8 cellular contexts compared by ENCODE assay signal in genomic region chr3:108590443-108590842, GRCh38. TPM values are rescaled to one million over a fixed set of nuclear protein-coding genes. Genes with fewer than 3 reads are reported as not detected.
DNase-seq lines count a peak whose midpoint lies in the region; ATAC-seq and TF ChIP-seq lines count a peak whose summit lies in the region.

No MANE protein-coding gene starts in this region.

- H3K27ac Mint-ChIP-seq in CD14-positive monocyte: peak overlapping the region in 5 of 7 donors; percentile 46 to 100 (median 98)

- DNase-seq in CD14-positive monocyte (ENCODE audit: low spot score): no peak
- DNase-seq in astrocyte of the hippocampus (ENCODE audit: low read depth, low spot score): peak; percentile 28
- no peak for DNase-seq in GF-D8 (lab: John Stamatoyannopoulos, UW)

- peaks cover 0 to 1% (median 0%) of the 10 kb centered on the region in 3 donors for H3K27me3 Mint-ChIP-seq in CD14-positive monocyte (ENCODE audit: low read depth in 3 of 3)

- H3K4me1 ChIP-seq in HUES48 (ENCODE audit: control insufficient read depth, insufficient read depth, low read length): peaks cover 22% of the 10 kb centered on the region
- peaks cover 0 to 10% of the 10 kb centered on the region in 2 donors for H3K4me1 ChIP-seq in mucosa of rectum (ENCODE audit: control insufficient read depth in 2 of 2, insufficient read depth in 2 of 2, low read length in 2 of 2)

- intact Hi-C loops in CD14-positive monocyte (cut with micrococcal nuclease): no loop called here

- H3K9ac ChIP-seq in HUES48 (ENCODE audit: low read depth, low read length) (peak overlapping the region; percentile 98), mucosa of rectum (ENCODE audit: low read depth in 1 of 2, low read length in 2 of 2) (peak overlapping the region in 1 of 2 donors; percentile 93)

- no peaks in the 10 kb centered on the region for H3K9me3 Mint-ChIP-seq in CD14-positive monocyte

- no peaks in the 10 kb centered on the region for H3K27me3 ChIP-seq in HUES48 (ENCODE audit: control insufficient read depth, insufficient read depth, low read length)
- no peaks in the 10 kb centered on the region for H3K27me3 ChIP-seq in mucosa of rectum (ENCODE audit: control insufficient read depth in 2 of 2, insufficient read depth in 2 of 2, low read length in 2 of 2)

- peak overlapping the region; percentile 100 for H3K27ac ChIP-seq in HUES48 (ENCODE audit: low read depth, low read length)
- H3K27ac ChIP-seq in mucosa of rectum (ENCODE audit: low read depth in 2 of 2, low read length in 2 of 2): no peak overlapping the region

- peaks cover 30% of the 10 kb centered on the region for H3K4me1 Mint-ChIP-seq in CD14-positive monocyte

- TF ChIP-seq CTCF in CD14-positive monocyte (IDR thresholded peaks at IDR 0.05): no peak

- peak overlapping the region; percentile 96 to 99 for H3K4me3 Mint-ChIP-seq in CD14-positive monocyte

- H3K4me3 ChIP-seq in HUES48 (ENCODE audit: low read depth, low read length) (peak overlapping the region; percentile 99), mucosa of rectum (ENCODE audit: low read length in 2 of 2) (peak overlapping the region; percentile 87 to 96)

- H3K36me3 Mint-ChIP-seq in CD14-positive monocyte: peaks cover 0 to under 1% of the 10 kb centered on the region in 2 donors

- ATAC-seq in HG03175 (IDR thresholded peaks at IDR 0.05; ENCODE audit: unreplicated experiment): no peak
- ATAC-seq in GM18907 (IDR thresholded peaks at IDR 0.05; ENCODE audit: unreplicated experiment): no peak
- no peak for ATAC-seq in GM21529 (IDR thresholded peaks at IDR 0.05; ENCODE audit: unreplicated experiment)

- H3K9me3 ChIP-seq in HUES48 (ENCODE audit: control insufficient read depth, insufficient read depth, low read length): no peaks in the 10 kb centered on the region
- no peaks in the 10 kb centered on the region for H3K9me3 ChIP-seq in mucosa of rectum (ENCODE audit: control insufficient read depth in 2 of 2, low read length in 2 of 2)

- H3K36me3 ChIP-seq in HUES48 (ENCODE audit: control insufficient read depth, insufficient read depth, low read length) (peaks cover 6% of the 10 kb centered on the region; the same call in 1 of the 2 replicates), mucosa of rectum (ENCODE audit: control insufficient read depth in 2 of 2, insufficient read depth in 2 of 2, low read length in 2 of 2) (no peaks in the 10 kb centered on the region)

RNA-seq across cellular contexts. Expression of gene DZIP3, which starts 0.9 kb away (rescaled TPM):
- 1 to 10 TPM in 1 of 2 donors, under 1 TPM in 1; 0.92 to 1.1 TPM for polyA plus RNA-seq in CD14-positive monocyte

RNA-seq across cellular contexts. Expression of gene CIP2A, which starts 1.2 kb away (rescaled TPM):
- 1 to 10 TPM; 1.3 to 5.0 TPM for polyA plus RNA-seq in CD14-positive monocyte
